Comparison of ENCODE assay signal across 32 cellular contexts in the genomic region with DNA sequence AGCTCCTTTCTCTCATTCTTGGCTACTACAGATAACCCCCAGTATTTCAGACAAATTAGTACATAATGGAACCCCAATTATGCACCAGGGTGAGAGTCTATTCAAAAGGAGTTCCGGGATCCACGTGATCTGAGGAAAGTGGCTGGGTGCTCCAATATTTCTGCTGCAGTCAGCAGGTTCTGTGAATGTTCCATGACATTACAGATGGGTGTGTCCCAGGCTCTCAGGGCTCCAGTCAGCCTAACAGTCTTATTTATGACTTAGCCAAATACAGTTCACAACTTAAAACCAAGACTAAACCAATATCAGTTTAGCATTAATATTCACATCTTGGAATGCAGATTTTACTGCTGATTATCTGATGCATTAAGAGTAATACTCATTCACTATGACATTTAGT. TPM values are rescaled to one million over a fixed set of nuclear protein-coding genes. Genes with fewer than 3 reads are reported as not detected.
"Had no signal": no experiment of that assay in that cellular context is flagged by ENCODE, and none has a peak within 500 bp of the region (broad histone marks: within the 10 kb centered on the region; RNA-seq: fewer than 3 reads in every experiment).

No MANE protein-coding gene starts in this region.

- DNase-seq: activated CD4-positive, alpha-beta T cell treated with anti-CD3 and anti-CD28 coated beads for 1 hour; activated CD4-positive, alpha-beta T cell treated with anti-CD3 and anti-CD28 coated beads for 48 hours; activated CD4-positive, CD25-positive, alpha-beta regulatory T cell; activated CD8-positive, alpha-beta T cell treated with anti-CD3 and anti-CD28 coated beads for 36 hours; activated gamma-delta T cell; activated naive CD4-positive, alpha-beta T cell treated with Interleukin-2 at 50 U/mL for 16 hours; activated naive CD8-positive, alpha-beta T cell treated with anti-CD3 and anti-CD28 coated beads, Interleukin-2, amount 10 ng/mL, durations not matched to agents 7 days and 5 days; activated T-cell treated with anti-CD3 and anti-CD28 coated beads, Interleukin-2, amount 50 U/mL, for 1 hour; activated T-cell treated with anti-CD3 and anti-CD28 coated beads, Interleukin-2, amount 50 U/mL, for 72 hours; amygdala; Kasumi-1; MG63; NCI-H1048; NCI-H1105 treated with DMSO at 0.1 percent for 48 hours; NCI-H1436; NCI-H1694; NCI-H1930; NCI-H2081 treated with DMSO at 0.1 percent for 48 hours; NCI-H345; NCI-H526; NCI-H748 treated with DMSO at 0.1 percent for 48 hours; NK-92 treated with Interleukin-12 subunit alpha and Interleukin-12 subunit beta, amount 100 ng/mL, for 24 hours; PC-3; Peyer's patch; SIG-M5; T1000; WERI-Rb-1 had no signal

- H3K27ac ChIP-seq: ascending aorta, cardiac muscle cell, Peyer's patch, RWPE1, WERI-Rb-1 had no signal

- H3K4me1 ChIP-seq: Peyer's patch had no signal

- ATAC-seq: activated CD8-positive, alpha-beta T cell treated with anti-CD3 and anti-CD28 coated beads for 36 hours; activated T-cell treated with anti-CD3 and anti-CD28 coated beads, Interleukin-2, amount 50 U/mL, for 72 hours; activated T-helper 17 cell treated with anti-CD3 and anti-CD28 coated beads, Interleukin-2, amount 50 U/mL, for 72 hours; PC-3; Right ventricle myocardium inferior had no signal

- H3K9me3 ChIP-seq: ascending aorta, MG63, Peyer's patch had no signal

- H3K36me3 ChIP-seq: ascending aorta, cardiac muscle cell, MG63, Peyer's patch, WERI-Rb-1 had no signal

- H3K27me3 ChIP-seq: ascending aorta, cardiac muscle cell, MG63, Peyer's patch had no signal

- H3K4me3 ChIP-seq: ascending aorta, cardiac muscle cell, MG63, Peyer's patch had no signal

RNA-seq across cellular contexts. Expression of gene GPR63, which starts 44.5 kb away (rescaled TPM):
- polyA plus RNA-seq: cardiac muscle cell had no signal
